ENCODE assay signal across 1 cellular context in genomic region chr10:1166828-1167275, GRCh38.
TF ChIP-seq lines count a peak whose summit lies in the region.

No MANE protein-coding gene starts in this region.

TF ChIP-seq in K562, 482 proteins besides CTCF, POLR2A, EP300 and RAD21 (continued from another document):
- TF ChIP-seq, protein P1, sequence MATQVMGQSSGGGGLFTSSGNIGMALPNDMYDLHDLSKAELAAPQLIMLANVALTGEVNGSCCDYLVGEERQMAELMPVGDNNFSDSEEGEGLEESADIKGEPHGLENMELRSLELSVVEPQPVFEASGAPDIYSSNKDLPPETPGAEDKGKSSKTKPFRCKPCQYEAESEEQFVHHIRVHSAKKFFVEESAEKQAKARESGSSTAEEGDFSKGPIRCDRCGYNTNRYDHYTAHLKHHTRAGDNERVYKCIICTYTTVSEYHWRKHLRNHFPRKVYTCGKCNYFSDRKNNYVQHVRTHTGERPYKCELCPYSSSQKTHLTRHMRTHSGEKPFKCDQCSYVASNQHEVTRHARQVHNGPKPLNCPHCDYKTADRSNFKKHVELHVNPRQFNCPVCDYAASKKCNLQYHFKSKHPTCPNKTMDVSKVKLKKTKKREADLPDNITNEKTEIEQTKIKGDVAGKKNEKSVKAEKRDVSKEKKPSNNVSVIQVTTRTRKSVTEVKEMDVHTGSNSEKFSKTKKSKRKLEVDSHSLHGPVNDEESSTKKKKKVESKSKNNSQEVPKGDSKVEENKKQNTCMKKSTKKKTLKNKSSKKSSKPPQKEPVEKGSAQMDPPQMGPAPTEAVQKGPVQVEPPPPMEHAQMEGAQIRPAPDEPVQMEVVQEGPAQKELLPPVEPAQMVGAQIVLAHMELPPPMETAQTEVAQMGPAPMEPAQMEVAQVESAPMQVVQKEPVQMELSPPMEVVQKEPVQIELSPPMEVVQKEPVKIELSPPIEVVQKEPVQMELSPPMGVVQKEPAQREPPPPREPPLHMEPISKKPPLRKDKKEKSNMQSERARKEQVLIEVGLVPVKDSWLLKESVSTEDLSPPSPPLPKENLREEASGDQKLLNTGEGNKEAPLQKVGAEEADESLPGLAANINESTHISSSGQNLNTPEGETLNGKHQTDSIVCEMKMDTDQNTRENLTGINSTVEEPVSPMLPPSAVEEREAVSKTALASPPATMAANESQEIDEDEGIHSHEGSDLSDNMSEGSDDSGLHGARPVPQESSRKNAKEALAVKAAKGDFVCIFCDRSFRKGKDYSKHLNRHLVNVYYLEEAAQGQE (CRISPR knock-in tag; IDR thresholded peaks at IDR 0.05; ENCODE audit: low read depth) = no peak
- TF ChIP-seq, protein P2, sequence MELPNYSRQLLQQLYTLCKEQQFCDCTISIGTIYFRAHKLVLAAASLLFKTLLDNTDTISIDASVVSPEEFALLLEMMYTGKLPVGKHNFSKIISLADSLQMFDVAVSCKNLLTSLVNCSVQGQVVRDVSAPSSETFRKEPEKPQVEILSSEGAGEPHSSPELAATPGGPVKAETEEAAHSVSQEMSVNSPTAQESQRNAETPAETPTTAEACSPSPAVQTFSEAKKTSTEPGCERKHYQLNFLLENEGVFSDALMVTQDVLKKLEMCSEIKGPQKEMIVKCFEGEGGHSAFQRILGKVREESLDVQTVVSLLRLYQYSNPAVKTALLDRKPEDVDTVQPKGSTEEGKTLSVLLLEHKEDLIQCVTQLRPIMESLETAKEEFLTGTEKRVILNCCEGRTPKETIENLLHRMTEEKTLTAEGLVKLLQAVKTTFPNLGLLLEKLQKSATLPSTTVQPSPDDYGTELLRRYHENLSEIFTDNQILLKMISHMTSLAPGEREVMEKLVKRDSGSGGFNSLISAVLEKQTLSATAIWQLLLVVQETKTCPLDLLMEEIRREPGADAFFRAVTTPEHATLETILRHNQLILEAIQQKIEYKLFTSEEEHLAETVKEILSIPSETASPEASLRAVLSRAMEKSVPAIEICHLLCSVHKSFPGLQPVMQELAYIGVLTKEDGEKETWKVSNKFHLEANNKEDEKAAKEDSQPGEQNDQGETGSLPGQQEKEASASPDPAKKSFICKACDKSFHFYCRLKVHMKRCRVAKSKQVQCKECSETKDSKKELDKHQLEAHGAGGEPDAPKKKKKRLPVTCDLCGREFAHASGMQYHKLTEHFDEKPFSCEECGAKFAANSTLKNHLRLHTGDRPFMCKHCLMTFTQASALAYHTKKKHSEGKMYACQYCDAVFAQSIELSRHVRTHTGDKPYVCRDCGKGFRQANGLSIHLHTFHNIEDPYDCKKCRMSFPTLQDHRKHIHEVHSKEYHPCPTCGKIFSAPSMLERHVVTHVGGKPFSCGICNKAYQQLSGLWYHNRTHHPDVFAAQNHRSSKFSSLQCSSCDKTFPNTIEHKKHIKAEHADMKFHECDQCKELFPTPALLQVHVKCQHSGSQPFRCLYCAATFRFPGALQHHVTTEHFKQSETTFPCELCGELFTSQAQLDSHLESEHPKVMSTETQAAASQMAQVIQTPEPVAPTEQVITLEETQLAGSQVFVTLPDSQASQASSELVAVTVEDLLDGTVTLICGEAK (IDR thresholded peaks at IDR 0.05) = no peak
- TF ChIP-seq, protein P2 (CRISPR knock-in tag; IDR thresholded peaks at IDR 0.05) = no peak
- TF ChIP-seq HMBOX1 (IDR thresholded peaks at IDR 0.05) = no peak
TF ChIP-seq in K562: peak in this region for 1.
